ENCODE assay signal across 10 cellular contexts in genomic region chr22:30823015-30823370, GRCh38.
DNase-seq lines count a peak whose midpoint lies in the region; ATAC-seq, FAIRE-seq and TF ChIP-seq lines count a peak whose summit lies in the region.
"Had no signal": no experiment of that assay in that cellular context is flagged by ENCODE, and none has a peak within 500 bp of the region (broad histone marks: within the 10 kb centered on the region; RNA-seq: fewer than 3 reads in every experiment).

No MANE protein-coding gene starts in this region.

- peaks cover 24% of the 10 kb centered on the region for H3K27me3 ChIP-seq in H7 (ENCODE audit: control insufficient read depth, insufficient read depth, low read length)

- TF ChIP-seq POLR2A in H54 (IDR thresholded peaks at IDR 0.05; ENCODE audit: low read depth, low read length): no peak

- FAIRE-seq in H54 (lab: Jason Lieb, UNC): no peak
- FAIRE-seq: frontal cortex had no signal

- H3K36me3 ChIP-seq in H7 (replicated peaks; ENCODE audit: control insufficient read depth, insufficient read depth, low read length): no peaks in the 10 kb centered on the region

- no peak for ATAC-seq in HG02852 (IDR thresholded peaks at IDR 0.05; ENCODE audit: unreplicated experiment)

- DNase-seq in AG08395 (ENCODE audit: low spot score) (peak; percentile 25), H7 (peak; percentile 91), cerebellar cortex (ENCODE audit: low spot score) (peak; percentile 40), lung microvascular endothelial cell (ENCODE audit: low read depth in 2 of 2) (peak; percentile 31 to 40), NCI-H1930 (lab: John Stamatoyannopoulos, UW) (no peak), GM19240 (ENCODE audit: insufficient read length, low spot score) (no peak), H54 (ENCODE audit: insufficient read length, low spot score) (no peak)
- DNase-seq: NCI-H524 had no signal

- H3K4me3 ChIP-seq in H7 (ENCODE audit: insufficient read depth, low read depth, low read length): no peak overlapping the region; the same call in 1 of the 2 replicates

Comparison
In these comparisons a context has a peak if more than half of its experiments do, and no peak if none do; other contexts are left out.
1. DNase-seq: peak in AG08395 (single experiment), H7 (single experiment), cerebellar cortex (single experiment) and lung microvascular endothelial cell (2 of 2); none in NCI-H1930 (0 of 2), GM19240 (single experiment) and H54 (single experiment).